9 cellular contexts compared by ENCODE assay signal in genomic region chr6:22737331-22737730, GRCh38.
A peak's percentile ranks its signal among the peaks of the same experiment; 100 is the strongest.
DNase-seq lines count a peak whose midpoint lies in the region; ATAC-seq and TF ChIP-seq lines count a peak whose summit lies in the region.
"Had no signal": no experiment of that assay in that cellular context is flagged by ENCODE, and none has a peak within 500 bp of the region (broad histone marks: within the 10 kb centered on the region; RNA-seq: fewer than 3 reads in every experiment).

No MANE protein-coding gene starts in this region.

- no peaks in the 10 kb centered on the region for H3K4me1 Mint-ChIP-seq in activated naive CD4-positive, alpha-beta T cell treated with anti-CD3 and anti-CD28 coated beads, Interleukin-2, amount 10 ng/mL, durations not matched to agents 7 days and 5 days

- H3K9me3 ChIP-seq in RWPE2 (ENCODE audit: severe bottlenecking) (no peaks in the 10 kb centered on the region), heart left ventricle (no peaks in the 10 kb centered on the region)
- H3K9me3 ChIP-seq: BLaER1 treated with 17β-estradiol and CSF1 and Interleukin-3, amounts not matched to agents 10 nM and 100 nM had no signal

- no peak overlapping the region for H3K4me3 Mint-ChIP-seq in activated naive CD4-positive, alpha-beta T cell treated with anti-CD3 and anti-CD28 coated beads, Interleukin-2, amount 10 ng/mL, durations not matched to agents 7 days and 5 days

- H3K27me3 ChIP-seq in RWPE2 (ENCODE audit: insufficient read depth, poor library complexity, severe bottlenecking) = no peaks in the 10 kb centered on the region
- no peaks in the 10 kb centered on the region for H3K27me3 ChIP-seq in heart left ventricle
- H3K27me3 ChIP-seq: BLaER1 treated with 17β-estradiol and CSF1 and Interleukin-3, amounts not matched to agents 10 nM and 100 nM had no signal

- no peak overlapping the region for H3K27ac ChIP-seq in RWPE2 (ENCODE audit: poor library complexity, severe bottlenecking)
- no peak overlapping the region for H3K27ac ChIP-seq in heart left ventricle
- H3K27ac ChIP-seq: BLaER1 treated with 17β-estradiol and CSF1 and Interleukin-3, amounts not matched to agents 10 nM and 100 nM had no signal

- peaks cover 8% of the 10 kb centered on the region for H3K9me3 Mint-ChIP-seq in activated naive CD4-positive, alpha-beta T cell treated with anti-CD3 and anti-CD28 coated beads, Interleukin-2, amount 10 ng/mL, durations not matched to agents 7 days and 5 days

- WGBS in heart left ventricle, 4 donors = 35 to 55% (median 49%) methylated on average over 5 of the region's 5 CpGs

- H3K4me1 ChIP-seq in RWPE2 (ENCODE audit: insufficient read depth, poor library complexity, severe bottlenecking) = peaks cover 3% of the 10 kb centered on the region
- peaks cover 0 to 6% (median 0%) of the 10 kb centered on the region in 12 donors for H3K4me1 ChIP-seq in heart left ventricle
- H3K4me1 ChIP-seq: BLaER1 treated with 17β-estradiol and CSF1 and Interleukin-3, amounts not matched to agents 10 nM and 100 nM had no signal

- no peaks in the 10 kb centered on the region for H3K27me3 Mint-ChIP-seq in activated naive CD4-positive, alpha-beta T cell treated with anti-CD3 and anti-CD28 coated beads, Interleukin-2, amount 10 ng/mL, durations not matched to agents 7 days and 5 days

- intact Hi-C loops in heart left ventricle (cut with DNase I) = loop anchor here in 4 of 10 donors (5.0 to 10.0 kb wide), 3 partner anchors 113 to 1143 kb away; partner anchors contain the start of gene SOX4 (in 3 of the 4)

- ATAC-seq in RWPE2 (ENCODE audit: low read depth) (no peak), heart left ventricle (peak in 2 of 4 donors; percentile 32 to 73), HG02885 (IDR thresholded peaks at IDR 0.05; ENCODE audit: poor library complexity, unreplicated experiment) (no peak), HG02571 (IDR thresholded peaks at IDR 0.05; ENCODE audit: unreplicated experiment) (no peak)

- H3K36me3 ChIP-seq in RWPE2 (ENCODE audit: low read depth) (no peaks in the 10 kb centered on the region), heart left ventricle (no peaks in the 10 kb centered on the region)
- H3K36me3 ChIP-seq: BLaER1 treated with 17β-estradiol and CSF1 and Interleukin-3, amounts not matched to agents 10 nM and 100 nM had no signal

- TF ChIP-seq POLR2A in heart left ventricle (IDR thresholded peaks at IDR 0.05) = no peak

- peak; percentile 37 for DNase-seq in NCI-H146 (lab: John Stamatoyannopoulos, UW)
- DNase-seq in NCI-H146 treated with DMSO at 0.1 percent for 48 hours (lab: John Stamatoyannopoulos, UW; ENCODE audit: unreplicated experiment) = no peak
- DNase-seq in RWPE2 (ENCODE audit: low spot score) = no peak
- DNase-seq in heart left ventricle = peak in 3 of 5 donors; percentile 13 to 57 (median 28)
- DNase-seq in retina = peak; percentile 88
- DNase-seq in activated naive CD4-positive, alpha-beta T cell treated with anti-CD3 and anti-CD28 coated beads, Interleukin-2, amount 10 ng/mL, durations not matched to agents 7 days and 5 days = no peak

- TF ChIP-seq CTCF in RWPE2 (IDR thresholded peaks at IDR 0.05; ENCODE audit: poor library complexity, severe bottlenecking) (peak; percentile 39), heart left ventricle (IDR thresholded peaks at IDR 0.05) (peak; percentile 35 to 77 (median 56))

- CTCF ChIA-PET in activated naive CD4-positive, alpha-beta T cell treated with anti-CD3 and anti-CD28 coated beads, Interleukin-2, amount 10 ng/mL, durations not matched to agents 7 days and 5 days (lab: Charles Lee) = no interaction called here

- no peaks in the 10 kb centered on the region for H3K36me3 Mint-ChIP-seq in activated naive CD4-positive, alpha-beta T cell treated with anti-CD3 and anti-CD28 coated beads, Interleukin-2, amount 10 ng/mL, durations not matched to agents 7 days and 5 days

- no peak overlapping the region for H3K27ac Mint-ChIP-seq in activated naive CD4-positive, alpha-beta T cell treated with anti-CD3 and anti-CD28 coated beads, Interleukin-2, amount 10 ng/mL, durations not matched to agents 7 days and 5 days

- H3K4me3 ChIP-seq in RWPE2 (ENCODE audit: severe bottlenecking) (no peak overlapping the region), heart left ventricle (no peak overlapping the region)
- H3K4me3 ChIP-seq: BLaER1 treated with 17β-estradiol and CSF1 and Interleukin-3, amounts not matched to agents 10 nM and 100 nM had no signal

Comparison
In these comparisons a context has a peak if more than half of its experiments do, and no peak if none do; other contexts are left out.
1. DNase-seq: peak in NCI-H146 (single experiment), heart left ventricle (3 of 5) and retina (single experiment); none in NCI-H146 treated with DMSO at 0.1 percent for 48 hours (single experiment), RWPE2 (single experiment) and activated naive CD4-positive, alpha-beta T cell treated with anti-CD3 and anti-CD28 coated beads, Interleukin-2, amount 10 ng/mL, durations not matched to agents 7 days and 5 days (single experiment).